In genomic region chr5:133370281-133370890, GRCh38 we compare ENCODE assay signal across 1 cellular context.
TF ChIP-seq lines count a peak whose summit lies in the region.

No MANE protein-coding gene starts in this region.

TF ChIP-seq in GM23338, 12 proteins besides CTCF, POLR2A, EP300 and RAD21 (continued from another document):
- no peak for TF ChIP-seq ZNF462 (CRISPR knock-in tag; IDR thresholded peaks at IDR 0.05)
